Comparison of ENCODE assay signal across 1 cellular context in the genomic region with DNA sequence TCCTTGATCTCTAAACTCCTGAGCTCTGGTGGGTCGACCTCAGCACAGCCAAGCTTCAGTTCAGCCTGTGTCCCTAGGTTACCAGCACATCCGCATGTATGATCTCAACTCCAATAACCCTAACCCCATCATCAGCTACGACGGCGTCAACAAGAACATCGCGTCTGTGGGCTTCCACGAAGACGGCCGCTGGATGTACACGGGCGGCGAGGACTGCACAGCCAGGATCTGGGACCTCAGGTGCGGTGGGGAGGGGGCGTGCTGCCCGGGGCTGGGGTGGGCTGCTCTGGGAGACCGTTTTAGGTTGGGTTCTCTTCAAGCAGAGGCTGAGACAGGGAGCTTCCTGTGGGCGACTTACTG.
TF ChIP-seq lines count a peak whose summit lies in the region.

No MANE protein-coding gene starts in this region.

TF ChIP-seq in GM12878, 131 proteins besides CTCF, POLR2A, EP300 and RAD21:
- no peak for TF ChIP-seq CEBPB (IDR thresholded peaks at IDR 0.05; ENCODE audit: borderline replicate concordance in 1 of 2, low read depth in 2 of 2, low read length in 2 of 2)
- TF ChIP-seq, protein P1, sequence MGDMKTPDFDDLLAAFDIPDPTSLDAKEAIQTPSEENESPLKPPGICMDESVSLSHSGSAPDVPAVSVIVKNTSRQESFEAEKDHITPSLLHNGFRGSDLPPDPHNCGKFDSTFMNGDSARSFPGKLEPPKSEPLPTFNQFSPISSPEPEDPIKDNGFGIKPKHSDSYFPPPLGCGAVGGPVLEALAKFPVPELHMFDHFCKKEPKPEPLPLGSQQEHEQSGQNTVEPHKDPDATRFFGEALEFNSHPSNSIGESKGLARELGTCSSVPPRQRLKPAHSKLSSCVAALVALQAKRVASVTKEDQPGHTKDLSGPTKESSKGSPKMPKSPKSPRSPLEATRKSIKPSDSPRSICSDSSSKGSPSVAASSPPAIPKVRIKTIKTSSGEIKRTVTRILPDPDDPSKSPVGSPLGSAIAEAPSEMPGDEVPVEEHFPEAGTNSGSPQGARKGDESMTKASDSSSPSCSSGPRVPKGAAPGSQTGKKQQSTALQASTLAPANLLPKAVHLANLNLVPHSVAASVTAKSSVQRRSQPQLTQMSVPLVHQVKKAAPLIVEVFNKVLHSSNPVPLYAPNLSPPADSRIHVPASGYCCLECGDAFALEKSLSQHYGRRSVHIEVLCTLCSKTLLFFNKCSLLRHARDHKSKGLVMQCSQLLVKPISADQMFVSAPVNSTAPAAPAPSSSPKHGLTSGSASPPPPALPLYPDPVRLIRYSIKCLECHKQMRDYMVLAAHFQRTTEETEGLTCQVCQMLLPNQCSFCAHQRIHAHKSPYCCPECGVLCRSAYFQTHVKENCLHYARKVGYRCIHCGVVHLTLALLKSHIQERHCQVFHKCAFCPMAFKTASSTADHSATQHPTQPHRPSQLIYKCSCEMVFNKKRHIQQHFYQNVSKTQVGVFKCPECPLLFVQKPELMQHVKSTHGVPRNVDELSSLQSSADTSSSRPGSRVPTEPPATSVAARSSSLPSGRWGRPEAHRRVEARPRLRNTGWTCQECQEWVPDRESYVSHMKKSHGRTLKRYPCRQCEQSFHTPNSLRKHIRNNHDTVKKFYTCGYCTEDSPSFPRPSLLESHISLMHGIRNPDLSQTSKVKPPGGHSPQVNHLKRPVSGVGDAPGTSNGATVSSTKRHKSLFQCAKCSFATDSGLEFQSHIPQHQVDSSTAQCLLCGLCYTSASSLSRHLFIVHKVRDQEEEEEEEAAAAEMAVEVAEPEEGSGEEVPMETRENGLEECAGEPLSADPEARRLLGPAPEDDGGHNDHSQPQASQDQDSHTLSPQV (IDR thresholded peaks at IDR 0.05): no peak
- TF ChIP-seq ZNF207 (IDR thresholded peaks at IDR 0.05; ENCODE audit: borderline replicate concordance): no peak
- no peak for TF ChIP-seq KDM1A (IDR thresholded peaks at IDR 0.05; ENCODE audit: borderline replicate concordance)
